9 cellular contexts compared by ENCODE assay signal in genomic region chr6:11609324-11610071, GRCh38.
A peak's percentile ranks its signal among the peaks of the same experiment; 100 is the strongest.
DNase-seq lines count a peak whose midpoint lies in the region; ATAC-seq, FAIRE-seq and TF ChIP-seq lines count a peak whose summit lies in the region.
"Had no signal": no experiment of that assay in that cellular context is flagged by ENCODE, and none has a peak within 500 bp of the region (broad histone marks: within the 10 kb centered on the region; RNA-seq: fewer than 3 reads in every experiment).

No MANE protein-coding gene starts in this region.

- H3K4me2 ChIP-seq in A549 (peak overlapping the region; percentile 64), endothelial cell of umbilical vein (ENCODE audit: insufficient read depth, low read length) (peak overlapping the region; percentile 96)

- no peaks in the 10 kb centered on the region for H3K27me3 ChIP-seq in endothelial cell of umbilical vein (ENCODE audit: control insufficient read depth in 2 of 2, insufficient read depth in 2 of 2, low read length in 2 of 2)

- dilution Hi-C loops in endothelial cell of umbilical vein (cut with MboI; ENCODE audit: extremely low pct_ligation_motif_present, low sequenced_read_pairs), result loop anchor here (5.0 to 25.0 kb wide), 3 partner anchors 45 to 678 kb away; partner anchors contain the start of gene EDN1

- H3K4me1 ChIP-seq in A549, result peaks cover 54% of the 10 kb centered on the region
- H3K4me1 ChIP-seq in endothelial cell of umbilical vein (ENCODE audit: control insufficient read depth, extremely low read depth, insufficient read depth, low read length), result peaks cover 78% of the 10 kb centered on the region
- H3K4me1 ChIP-seq in mesodermal cell (ENCODE audit: control insufficient read depth, insufficient read depth, low read length, poor library complexity, severe bottlenecking), result peaks cover 71% of the 10 kb centered on the region

- TF ChIP-seq POLR2A in A549 (IDR thresholded peaks at IDR 0.05; ENCODE audit: low read length), result no peak
- no peak for TF ChIP-seq POLR2A in endothelial cell of umbilical vein (IDR thresholded peaks at IDR 0.05; ENCODE audit: low read depth, low read length)

- peak overlapping the region; percentile 95 for H3K9ac ChIP-seq in endothelial cell of umbilical vein (replicated peaks; ENCODE audit: extremely low read depth, insufficient read depth, low read length)

- BruUV-seq in endothelial cell of umbilical vein (replicated peaks; lab: Mats Ljungman, UMichigan), result no TSS peak

- H4K20me1 ChIP-seq in endothelial cell of umbilical vein (replicated peaks; ENCODE audit: control insufficient read depth, extremely low read depth, insufficient read depth, low read length), result no peaks in the 10 kb centered on the region

- peak; percentile 40 to 67; a peak in 1 of 5 replicates for TF ChIP-seq EP300 in A549 (IDR thresholded peaks at IDR 0.05)

- H3K79me2 ChIP-seq in endothelial cell of umbilical vein (ENCODE audit: control insufficient read depth, insufficient read depth, low read length), result peaks cover 16% of the 10 kb centered on the region

- TF ChIP-seq RAD21 in A549 (conservative IDR thresholded peaks at IDR 0.05 in 1 of 2, IDR thresholded peaks at IDR 0.05 in 1 of 2), result peak; percentile 13 to 18; a peak in 3 of 5 replicates

- 26% methylated on average over 18 of the region's 18 CpGs for WGBS in A549 (ENCODE audit: missing lambda C conversion rate)
- 77 to 78% methylated on average over 10 to 13 of the region's 18 CpGs for WGBS in mesodermal cell (ENCODE audit: insufficient coverage in 2 of 2), 2 experiments

- no peak overlapping the region for H2AFZ ChIP-seq in endothelial cell of umbilical vein (ENCODE audit: low read depth, low read length)

- DNase-seq in A549 (ENCODE audit: low read depth in 1 of 2, low spot score in 1 of 2), result peak; percentile 48 to 89
- peak; percentile 100 for DNase-seq in M059J (ENCODE audit: low read depth)
- DNase-seq in endothelial cell of umbilical vein (ENCODE audit: low read depth, low spot score), result peak; percentile 99
- no peak for DNase-seq in NCI-H1417 (lab: John Stamatoyannopoulos, UW)
- DNase-seq in left colon, result no peak
- DNase-seq: stimulated activated naive CD8-positive, alpha-beta T cell treated with anti-CD3 and anti-CD28 coated beads, Interleukin-15, Interleukin-2, amounts not matched to agents 100 U/mL and 50 U/mL, for 24 hours had no signal

- CTCF ChIA-PET in A549 (lab: Yijun Ruan, JAX), result interaction anchor here (1.1 kb wide), 2 partner anchors 24 to 1028 kb away, joined by 3 read pairs; no protein-coding TSS in a partner anchor
- CTCF ChIA-PET in endothelial cell of umbilical vein (lab: Charles Lee), result interaction anchor here (0.6 to 8.7 kb wide), 8 partner anchors 23 to 681 kb away, joined by 3 to 102 read pairs (median 6); partner anchors contain the start of gene EDN1

- H3K9me3 ChIP-seq in A549 (peaks cover 2% of the 10 kb centered on the region; the same call in 1 of the 3 replicates), endothelial cell of umbilical vein (replicated peaks; ENCODE audit: control insufficient read depth, insufficient read depth, low read length) (no peaks in the 10 kb centered on the region), mesodermal cell (ENCODE audit: control insufficient read depth, low read length) (no peaks in the 10 kb centered on the region)

- H3K36me3 ChIP-seq in endothelial cell of umbilical vein (ENCODE audit: control insufficient read depth in 2 of 2, extremely low read depth in 1 of 2, insufficient read depth in 2 of 2, low read length in 2 of 2), result no peaks in the 10 kb centered on the region
- no peaks in the 10 kb centered on the region for H3K36me3 ChIP-seq in mesodermal cell (ENCODE audit: control insufficient read depth, insufficient read depth, low read length)

- H3K9me1 ChIP-seq in endothelial cell of umbilical vein (replicated peaks; ENCODE audit: control insufficient read depth, extremely low read depth, insufficient read depth, low read length), result no peaks in the 10 kb centered on the region

- TF ChIP-seq CTCF in A549 (IDR thresholded peaks at IDR 0.05) (no peak), endothelial cell of umbilical vein (IDR thresholded peaks at IDR 0.05; ENCODE audit: extremely low read depth in 1 of 2, insufficient read depth in 1 of 2, low read depth in 1 of 2, low read length in 2 of 2) (no peak)

- peak; percentile 86 to 95 for ATAC-seq in A549
- ATAC-seq in GM19328 (IDR thresholded peaks at IDR 0.05; ENCODE audit: unreplicated experiment), result no peak
- no peak for ATAC-seq in left colon
- ATAC-seq in GM21576 (IDR thresholded peaks at IDR 0.05; ENCODE audit: unreplicated experiment), result no peak
- ATAC-seq: stimulated activated naive CD8-positive, alpha-beta T cell treated with anti-CD3 and anti-CD28 coated beads, Interleukin-15, Interleukin-2, amounts not matched to agents 100 U/mL and 50 U/mL, for 24 hours had no signal

- intact Hi-C loops in endothelial cell of umbilical vein (cut with micrococcal nuclease) (loop anchor here (1.0 to 2.0 kb wide), 12 partner anchors 23 to 995 kb away; partner anchors contain the start of gene EDN1), left colon (cut with DNase I, micrococcal nuclease) (no loop called here)

- peak; percentile 13 for FAIRE-seq in A549 (lab: Jason Lieb, UNC)
- FAIRE-seq in endothelial cell of umbilical vein (lab: Jason Lieb, UNC), result peak; percentile 94

- H3K27ac ChIP-seq in A549 (peak overlapping the region; percentile 84 to 86), endothelial cell of umbilical vein (ENCODE audit: insufficient read depth, low read depth, low read length) (peak overlapping the region; percentile 99), mesodermal cell (ENCODE audit: low read depth, low read length, severe bottlenecking) (peak overlapping the region; percentile 88)

- no peak overlapping the region for H3K4me3 ChIP-seq in A549
- H3K4me3 ChIP-seq in endothelial cell of umbilical vein (replicated peaks in 1 of 3; ENCODE audit: insufficient read depth in 1 of 3, low read depth in 1 of 3, low read length in 3 of 3), result peak overlapping the region in 2 of 3 experiments; percentile 30 to 86
- no peak overlapping the region for H3K4me3 ChIP-seq in mesodermal cell (ENCODE audit: extremely low read depth, insufficient read depth, low read length, poor library complexity, severe bottlenecking)

- POLR2A ChIA-PET in A549 (lab: Yijun Ruan, JAX) (interaction anchor here (0.7 kb wide), 1 partner anchor 403 kb away, joined by 3 read pairs; the partner anchor contains the start of gene HIVEP1), endothelial cell of umbilical vein (lab: Charles Lee) (interaction anchor here (1.0 to 8.7 kb wide), 8 partner anchors 20 to 686 kb away, joined by 4 to 210 read pairs (median 8); partner anchors contain the start of gene EDN1)

TF ChIP-seq in A549, 52 proteins besides CTCF, POLR2A, EP300 and RAD21 (continues in another document):
- TF ChIP-seq MAX (IDR thresholded peaks at IDR 0.05) (peak; percentile 76), EHMT2 (IDR thresholded peaks at IDR 0.05; ENCODE audit: low read depth) (no peak), CBX2 (IDR thresholded peaks at IDR 0.05; ENCODE audit: borderline replicate concordance, low read depth) (no peak), ATOH8 (CRISPR knock-in tag; IDR thresholded peaks at IDR 0.05; ENCODE audit: low read depth) (no peak; the same call in 1 of the 2 replicates), CBX8 (IDR thresholded peaks at IDR 0.05) (no peak), FOSL2 (IDR thresholded peaks at IDR 0.05) (no peak), FOSL2 (CRISPR knock-in tag; IDR thresholded peaks at IDR 0.05) (peak; percentile 67), MYC (IDR thresholded peaks at IDR 0.05; ENCODE audit: borderline replicate concordance, low read length) (no peak), JUN (IDR thresholded peaks at IDR 0.05) (peak; percentile 23 to 53; a peak in 1 of 5 replicates), ZSCAN20 (CRISPR knock-in tag; IDR thresholded peaks at IDR 0.05) (no peak), NPAS2 (CRISPR knock-in tag; IDR thresholded peaks at IDR 0.05; ENCODE audit: borderline replicate concordance) (no peak), PHF8 (IDR thresholded peaks at IDR 0.05; ENCODE audit: borderline replicate concordance, low read depth) (no peak)

TF ChIP-seq in endothelial cell of umbilical vein, 7 proteins besides CTCF, POLR2A, EP300 and RAD21:
- TF ChIP-seq GATA2 (IDR thresholded peaks at IDR 0.05; ENCODE audit: insufficient read depth, insufficient read length, low read depth, low read length) (peak; percentile 95), MYC (IDR thresholded peaks at IDR 0.05; ENCODE audit: low read depth, low read length) (peak; percentile 2), EZH2 (IDR thresholded peaks at IDR 0.05; ENCODE audit: borderline replicate concordance, low read depth, low read length, severe bottlenecking) (no peak), JUN (IDR thresholded peaks at IDR 0.05; ENCODE audit: borderline replicate concordance, insufficient read depth, insufficient read length, low read depth) (peak; percentile 83), FOS (IDR thresholded peaks at IDR 0.05; ENCODE audit: borderline replicate concordance, insufficient read depth, low read length) (peak; percentile 98), MAX (IDR thresholded peaks at IDR 0.05; ENCODE audit: insufficient read depth, insufficient read length) (no peak), POLR2AphosphoS5 (IDR thresholded peaks at IDR 0.05; ENCODE audit: insufficient read depth, low read depth, low read length) (peak; percentile 88)

Comparison
In these comparisons a context has a peak if more than half of its experiments do, and no peak if none do; other contexts are left out.
1. ATAC-seq: peak in A549 (2 of 2); none in GM19328 (single experiment), left colon (single experiment) and GM21576 (single experiment).
2. DNase-seq: peak in A549 (2 of 2), M059J (single experiment) and endothelial cell of umbilical vein (single experiment); none in NCI-H1417 (0 of 3) and left colon (0 of 2).
3. H3K4me3 ChIP-seq: peak in endothelial cell of umbilical vein (2 of 3); none in A549 (single experiment) and mesodermal cell (single experiment).
4. Peak in every context shown above with its lines, with median percentiles within 50 percentile points of each other: H3K27ac ChIP-seq.